Comparison of ENCODE assay signal across 4 cellular contexts in the genomic region with DNA sequence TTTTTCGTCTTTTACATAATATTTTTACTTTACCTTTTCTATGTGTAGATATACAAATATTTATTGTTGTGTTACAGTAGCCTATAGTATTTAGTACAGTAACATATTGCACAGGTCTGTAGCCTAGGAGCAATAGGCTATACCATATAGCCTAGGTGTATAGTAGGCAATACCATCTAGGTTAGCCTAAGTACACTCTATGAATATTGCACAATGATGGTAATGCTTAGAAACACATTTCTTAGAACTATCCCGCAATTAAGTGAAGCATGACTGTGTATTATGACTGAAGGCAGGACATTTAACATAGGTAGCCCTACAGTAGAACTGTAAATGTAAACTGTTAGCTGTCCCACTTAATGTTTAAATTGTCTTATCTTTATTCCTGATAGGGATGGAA.
A peak's percentile ranks its signal among the peaks of the same experiment; 100 is the strongest.
TF ChIP-seq lines count a peak whose summit lies in the region.

No MANE protein-coding gene starts in this region.

TF ChIP-seq in HepG2, 621 proteins besides CTCF, POLR2A, EP300 and RAD21:
- TF ChIP-seq ZNF788 (CRISPR knock-in tag; IDR thresholded peaks at IDR 0.05; ENCODE audit: borderline replicate concordance): no peak
- peak; percentile 33; the same call in 1 of the 2 replicates for TF ChIP-seq CEBPB (IDR thresholded peaks at IDR 0.05; ENCODE audit: borderline replicate concordance, low read depth, low read length)
- no peak for TF ChIP-seq ZNF577 (CRISPR knock-in tag; IDR thresholded peaks at IDR 0.05; ENCODE audit: borderline replicate concordance, low read depth)

TF ChIP-seq in IMR-90, 13 proteins besides CTCF, POLR2A, EP300 and RAD21:
- TF ChIP-seq, protein P1, sequence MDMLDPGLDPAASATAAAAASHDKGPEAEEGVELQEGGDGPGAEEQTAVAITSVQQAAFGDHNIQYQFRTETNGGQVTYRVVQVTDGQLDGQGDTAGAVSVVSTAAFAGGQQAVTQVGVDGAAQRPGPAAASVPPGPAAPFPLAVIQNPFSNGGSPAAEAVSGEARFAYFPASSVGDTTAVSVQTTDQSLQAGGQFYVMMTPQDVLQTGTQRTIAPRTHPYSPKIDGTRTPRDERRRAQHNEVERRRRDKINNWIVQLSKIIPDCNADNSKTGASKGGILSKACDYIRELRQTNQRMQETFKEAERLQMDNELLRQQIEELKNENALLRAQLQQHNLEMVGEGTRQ (IDR thresholded peaks at IDR 0.05; ENCODE audit: low read depth, low read length): no peak
- TF ChIP-seq MAFK (IDR thresholded peaks at IDR 0.05; ENCODE audit: low read depth, low read length): no peak
- TF ChIP-seq, protein P2, sequence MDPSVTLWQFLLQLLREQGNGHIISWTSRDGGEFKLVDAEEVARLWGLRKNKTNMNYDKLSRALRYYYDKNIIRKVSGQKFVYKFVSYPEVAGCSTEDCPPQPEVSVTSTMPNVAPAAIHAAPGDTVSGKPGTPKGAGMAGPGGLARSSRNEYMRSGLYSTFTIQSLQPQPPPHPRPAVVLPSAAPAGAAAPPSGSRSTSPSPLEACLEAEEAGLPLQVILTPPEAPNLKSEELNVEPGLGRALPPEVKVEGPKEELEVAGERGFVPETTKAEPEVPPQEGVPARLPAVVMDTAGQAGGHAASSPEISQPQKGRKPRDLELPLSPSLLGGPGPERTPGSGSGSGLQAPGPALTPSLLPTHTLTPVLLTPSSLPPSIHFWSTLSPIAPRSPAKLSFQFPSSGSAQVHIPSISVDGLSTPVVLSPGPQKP (IDR thresholded peaks at IDR 0.05; ENCODE audit: borderline replicate concordance, low read depth, low read length): no peak
- no peak for TF ChIP-seq MAZ (IDR thresholded peaks at IDR 0.05; ENCODE audit: borderline replicate concordance, low read depth, low read length)
- TF ChIP-seq CEBPB (IDR thresholded peaks at IDR 0.05; ENCODE audit: low read depth, low read length): peak; percentile 59

TF ChIP-seq in K562, 482 proteins besides CTCF, POLR2A, EP300 and RAD21:
- TF ChIP-seq ADNP (tag; IDR thresholded peaks at IDR 0.05) (no peak), ZNF174 (CRISPR knock-in tag; IDR thresholded peaks at IDR 0.05) (no peak), CEBPB (tag; IDR thresholded peaks at IDR 0.05) (peak; percentile 54; the same call in 1 of the 2 replicates), CREBBP (IDR thresholded peaks at IDR 0.05; ENCODE audit: low read depth, low read length) (no peak), FOXK2 (conservative IDR thresholded peaks at IDR 0.05 in 1 of 2, IDR thresholded peaks at IDR 0.05 in 1 of 2; ENCODE audit: low read depth in 2 of 2) (no peak), CHCHD3 (CRISPR knock-in tag; IDR thresholded peaks at IDR 0.05) (no peak)
TF ChIP-seq in K562: peak in this region for 1.

TF ChIP-seq in GM23338, 12 proteins besides CTCF, POLR2A, EP300 and RAD21:
- no peak for TF ChIP-seq POLR2AphosphoS5 (IDR thresholded peaks at IDR 0.05; ENCODE audit: low read depth)
- no peak for TF ChIP-seq ZNF331 (CRISPR knock-in tag; IDR thresholded peaks at IDR 0.05; ENCODE audit: low read depth)
- no peak for TF ChIP-seq NANOG (IDR thresholded peaks at IDR 0.05; ENCODE audit: borderline replicate concordance)
- TF ChIP-seq, protein P3, sequence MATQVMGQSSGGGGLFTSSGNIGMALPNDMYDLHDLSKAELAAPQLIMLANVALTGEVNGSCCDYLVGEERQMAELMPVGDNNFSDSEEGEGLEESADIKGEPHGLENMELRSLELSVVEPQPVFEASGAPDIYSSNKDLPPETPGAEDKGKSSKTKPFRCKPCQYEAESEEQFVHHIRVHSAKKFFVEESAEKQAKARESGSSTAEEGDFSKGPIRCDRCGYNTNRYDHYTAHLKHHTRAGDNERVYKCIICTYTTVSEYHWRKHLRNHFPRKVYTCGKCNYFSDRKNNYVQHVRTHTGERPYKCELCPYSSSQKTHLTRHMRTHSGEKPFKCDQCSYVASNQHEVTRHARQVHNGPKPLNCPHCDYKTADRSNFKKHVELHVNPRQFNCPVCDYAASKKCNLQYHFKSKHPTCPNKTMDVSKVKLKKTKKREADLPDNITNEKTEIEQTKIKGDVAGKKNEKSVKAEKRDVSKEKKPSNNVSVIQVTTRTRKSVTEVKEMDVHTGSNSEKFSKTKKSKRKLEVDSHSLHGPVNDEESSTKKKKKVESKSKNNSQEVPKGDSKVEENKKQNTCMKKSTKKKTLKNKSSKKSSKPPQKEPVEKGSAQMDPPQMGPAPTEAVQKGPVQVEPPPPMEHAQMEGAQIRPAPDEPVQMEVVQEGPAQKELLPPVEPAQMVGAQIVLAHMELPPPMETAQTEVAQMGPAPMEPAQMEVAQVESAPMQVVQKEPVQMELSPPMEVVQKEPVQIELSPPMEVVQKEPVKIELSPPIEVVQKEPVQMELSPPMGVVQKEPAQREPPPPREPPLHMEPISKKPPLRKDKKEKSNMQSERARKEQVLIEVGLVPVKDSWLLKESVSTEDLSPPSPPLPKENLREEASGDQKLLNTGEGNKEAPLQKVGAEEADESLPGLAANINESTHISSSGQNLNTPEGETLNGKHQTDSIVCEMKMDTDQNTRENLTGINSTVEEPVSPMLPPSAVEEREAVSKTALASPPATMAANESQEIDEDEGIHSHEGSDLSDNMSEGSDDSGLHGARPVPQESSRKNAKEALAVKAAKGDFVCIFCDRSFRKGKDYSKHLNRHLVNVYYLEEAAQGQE (IDR thresholded peaks at IDR 0.05; ENCODE audit: unreplicated experiment): no peak
- TF ChIP-seq, protein P4, sequence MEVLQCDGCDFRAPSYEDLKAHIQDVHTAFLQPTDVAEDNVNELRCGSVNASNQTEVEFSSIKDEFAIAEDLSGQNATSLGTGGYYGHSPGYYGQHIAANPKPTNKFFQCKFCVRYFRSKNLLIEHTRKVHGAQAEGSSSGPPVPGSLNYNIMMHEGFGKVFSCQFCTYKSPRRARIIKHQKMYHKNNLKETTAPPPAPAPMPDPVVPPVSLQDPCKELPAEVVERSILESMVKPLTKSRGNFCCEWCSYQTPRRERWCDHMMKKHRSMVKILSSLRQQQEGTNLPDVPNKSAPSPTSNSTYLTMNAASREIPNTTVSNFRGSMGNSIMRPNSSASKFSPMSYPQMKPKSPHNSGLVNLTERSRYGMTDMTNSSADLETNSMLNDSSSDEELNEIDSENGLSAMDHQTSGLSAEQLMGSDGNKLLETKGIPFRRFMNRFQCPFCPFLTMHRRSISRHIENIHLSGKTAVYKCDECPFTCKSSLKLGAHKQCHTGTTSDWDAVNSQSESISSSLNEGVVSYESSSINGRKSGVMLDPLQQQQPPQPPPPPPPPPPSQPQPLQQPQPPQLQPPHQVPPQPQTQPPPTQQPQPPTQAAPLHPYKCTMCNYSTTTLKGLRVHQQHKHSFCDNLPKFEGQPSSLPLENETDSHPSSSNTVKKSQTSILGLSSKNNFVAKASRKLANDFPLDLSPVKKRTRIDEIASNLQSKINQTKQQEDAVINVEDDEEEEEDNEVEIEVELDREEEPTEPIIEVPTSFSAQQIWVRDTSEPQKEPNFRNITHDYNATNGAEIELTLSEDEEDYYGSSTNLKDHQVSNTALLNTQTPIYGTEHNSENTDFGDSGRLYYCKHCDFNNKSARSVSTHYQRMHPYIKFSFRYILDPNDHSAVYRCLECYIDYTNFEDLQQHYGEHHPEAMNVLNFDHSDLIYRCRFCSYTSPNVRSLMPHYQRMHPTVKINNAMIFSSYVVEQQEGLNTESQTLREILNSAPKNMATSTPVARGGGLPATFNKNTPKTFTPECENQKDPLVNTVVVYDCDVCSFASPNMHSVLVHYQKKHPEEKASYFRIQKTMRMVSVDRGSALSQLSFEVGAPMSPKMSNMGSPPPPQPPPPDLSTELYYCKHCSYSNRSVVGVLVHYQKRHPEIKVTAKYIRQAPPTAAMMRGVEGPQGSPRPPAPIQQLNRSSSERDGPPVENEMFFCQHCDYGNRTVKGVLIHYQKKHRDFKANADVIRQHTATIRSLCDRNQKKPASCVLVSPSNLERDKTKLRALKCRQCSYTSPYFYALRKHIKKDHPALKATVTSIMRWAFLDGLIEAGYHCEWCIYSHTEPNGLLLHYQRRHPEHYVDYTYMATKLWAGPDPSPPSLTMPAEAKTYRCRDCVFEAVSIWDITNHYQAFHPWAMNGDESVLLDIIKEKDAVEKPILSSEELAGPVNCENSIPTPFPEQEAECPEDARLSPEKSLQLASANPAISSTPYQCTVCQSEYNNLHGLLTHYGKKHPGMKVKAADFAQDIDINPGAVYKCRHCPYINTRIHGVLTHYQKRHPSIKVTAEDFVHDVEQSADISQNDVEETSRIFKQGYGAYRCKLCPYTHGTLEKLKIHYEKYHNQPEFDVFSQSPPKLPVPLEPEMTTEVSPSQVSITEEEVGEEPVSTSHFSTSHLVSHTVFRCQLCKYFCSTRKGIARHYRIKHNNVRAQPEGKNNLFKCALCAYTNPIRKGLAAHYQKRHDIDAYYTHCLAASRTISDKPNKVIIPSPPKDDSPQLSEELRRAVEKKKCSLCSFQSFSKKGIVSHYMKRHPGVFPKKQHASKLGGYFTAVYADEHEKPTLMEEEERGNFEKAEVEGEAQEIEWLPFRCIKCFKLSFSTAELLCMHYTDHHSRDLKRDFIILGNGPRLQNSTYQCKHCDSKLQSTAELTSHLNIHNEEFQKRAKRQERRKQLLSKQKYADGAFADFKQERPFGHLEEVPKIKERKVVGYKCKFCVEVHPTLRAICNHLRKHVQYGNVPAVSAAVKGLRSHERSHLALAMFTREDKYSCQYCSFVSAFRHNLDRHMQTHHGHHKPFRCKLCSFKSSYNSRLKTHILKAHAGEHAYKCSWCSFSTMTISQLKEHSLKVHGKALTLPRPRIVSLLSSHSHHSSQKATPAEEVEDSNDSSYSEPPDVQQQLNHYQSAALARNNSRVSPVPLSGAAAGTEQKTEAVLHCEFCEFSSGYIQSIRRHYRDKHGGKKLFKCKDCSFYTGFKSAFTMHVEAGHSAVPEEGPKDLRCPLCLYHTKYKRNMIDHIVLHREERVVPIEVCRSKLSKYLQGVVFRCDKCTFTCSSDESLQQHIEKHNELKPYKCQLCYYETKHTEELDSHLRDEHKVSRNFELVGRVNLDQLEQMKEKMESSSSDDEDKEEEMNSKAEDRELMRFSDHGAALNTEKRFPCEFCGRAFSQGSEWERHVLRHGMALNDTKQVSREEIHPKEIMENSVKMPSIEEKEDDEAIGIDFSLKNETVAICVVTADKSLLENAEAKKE (CRISPR knock-in tag; IDR thresholded peaks at IDR 0.05): no peak
- TF ChIP-seq CREB1 (CRISPR knock-in tag; IDR thresholded peaks at IDR 0.05; ENCODE audit: low read depth): no peak
- no peak for TF ChIP-seq EZH2 (IDR thresholded peaks at IDR 0.05; ENCODE audit: low read depth, unreplicated experiment)
- no peak for TF ChIP-seq ZNF114 (CRISPR knock-in tag; IDR thresholded peaks at IDR 0.05)
- TF ChIP-seq, protein P5, sequence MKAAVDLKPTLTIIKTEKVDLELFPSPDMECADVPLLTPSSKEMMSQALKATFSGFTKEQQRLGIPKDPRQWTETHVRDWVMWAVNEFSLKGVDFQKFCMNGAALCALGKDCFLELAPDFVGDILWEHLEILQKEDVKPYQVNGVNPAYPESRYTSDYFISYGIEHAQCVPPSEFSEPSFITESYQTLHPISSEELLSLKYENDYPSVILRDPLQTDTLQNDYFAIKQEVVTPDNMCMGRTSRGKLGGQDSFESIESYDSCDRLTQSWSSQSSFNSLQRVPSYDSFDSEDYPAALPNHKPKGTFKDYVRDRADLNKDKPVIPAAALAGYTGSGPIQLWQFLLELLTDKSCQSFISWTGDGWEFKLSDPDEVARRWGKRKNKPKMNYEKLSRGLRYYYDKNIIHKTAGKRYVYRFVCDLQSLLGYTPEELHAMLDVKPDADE (IDR thresholded peaks at IDR 0.05): no peak
- no peak for TF ChIP-seq STAT1 (IDR thresholded peaks at IDR 0.05; ENCODE audit: unreplicated experiment)
- TF ChIP-seq JUNB (IDR thresholded peaks at IDR 0.05; ENCODE audit: unreplicated experiment): no peak
- no peak for TF ChIP-seq EZH2phosphoT487 (IDR thresholded peaks at IDR 0.05; ENCODE audit: unreplicated experiment)
